In the genomic region with DNA sequence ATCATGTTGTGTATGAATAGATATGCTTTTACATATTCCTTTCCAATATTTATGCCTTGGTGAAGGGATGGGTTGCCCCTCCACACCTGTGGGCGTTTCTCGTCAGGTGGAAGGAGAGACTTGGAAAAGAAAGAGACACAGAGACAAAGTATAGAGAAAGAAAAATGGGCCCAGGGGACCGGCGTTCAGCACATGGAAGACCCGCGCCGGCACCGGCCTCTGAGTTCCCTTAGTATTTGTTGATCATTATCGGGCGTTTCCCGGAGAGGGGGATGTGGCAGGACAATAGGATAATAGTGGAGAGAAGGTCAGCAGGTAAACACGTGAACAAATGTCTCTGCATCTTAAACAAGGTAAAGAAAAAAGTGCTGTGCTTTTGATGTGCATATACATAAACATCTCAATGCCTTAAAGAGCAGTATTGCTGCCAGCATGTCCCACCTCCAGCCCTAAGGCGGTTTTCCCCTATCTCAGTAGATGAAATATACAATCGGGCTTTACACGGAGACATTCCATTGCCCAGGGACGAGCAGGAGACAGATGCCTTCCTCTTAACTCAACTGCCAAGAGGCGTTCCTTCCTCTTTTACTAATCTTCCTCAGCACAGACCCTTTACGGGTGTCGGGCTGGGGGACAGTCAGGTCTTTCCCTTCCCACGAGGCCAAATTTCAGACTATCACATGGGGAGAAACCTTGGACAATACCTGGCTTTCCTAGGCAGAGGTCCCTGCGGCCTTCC, we compare ENCODE assay signal across 7 cellular contexts.
A peak's percentile ranks its signal among the peaks of the same experiment; 100 is the strongest.
DNase-seq lines count a peak whose midpoint lies in the region; TF ChIP-seq lines count a peak whose summit lies in the region.
"Not testable (repeated sequence)": the region's sequence is repeated elsewhere in the genome, so short reads cannot be mapped to it uniquely, and the experiment has no call there.

No MANE protein-coding gene starts in this region.

- H3K27me3 Mint-ChIP-seq in glutamatergic neuron (ENCODE audit: unreplicated experiment); neural progenitor cell (ENCODE audit: insufficient read depth, low read depth): not testable (repeated sequence)

- not testable (repeated sequence) for H4K20me1 ChIP-seq in neural progenitor cell (ENCODE audit: low read depth)

- not testable (repeated sequence) for TF ChIP-seq CTCF in VCaP (conservative IDR thresholded peaks at IDR 0.05); glutamatergic neuron (IDR thresholded peaks at IDR 0.05; ENCODE audit: partially characterized antibody, unreplicated experiment); neural progenitor cell (IDR thresholded peaks at IDR 0.05)

- H3K36me3 Mint-ChIP-seq in glutamatergic neuron (ENCODE audit: unreplicated experiment); neural progenitor cell: not testable (repeated sequence)

- peak overlapping the region; percentile 63 for H3K9ac ChIP-seq in HUES48 (ENCODE audit: low read depth, low read length)
- H3K9ac ChIP-seq in iPS-20b (ENCODE audit: low read depth, low read length) = peak overlapping the region; percentile 67
- H3K9ac ChIP-seq in neural progenitor cell = not testable (repeated sequence)

- not testable (repeated sequence) for H3K27me3 ChIP-seq in HUES48 (ENCODE audit: control insufficient read depth, insufficient read depth, low read length); iPS-20b (ENCODE audit: insufficient read depth, low read length); neural progenitor cell

- not testable (repeated sequence) for H3K4me1 Mint-ChIP-seq in glutamatergic neuron (ENCODE audit: low read depth, unreplicated experiment)
- peaks cover 14% of the 10 kb centered on the region for H3K4me1 Mint-ChIP-seq in neural progenitor cell

- H3K4me1 ChIP-seq in HUES48 (ENCODE audit: control insufficient read depth, insufficient read depth, low read length) = peaks cover 35% of the 10 kb centered on the region
- not testable (repeated sequence) for H3K4me1 ChIP-seq in iPS-20b (ENCODE audit: insufficient read depth, low read length); neural progenitor cell

- DNase-seq in DMS53 (lab: John Stamatoyannopoulos, UW) (peak; percentile 4), NCI-H82 (lab: John Stamatoyannopoulos, UW) (peak; percentile 60)
- not testable (repeated sequence) for DNase-seq in glutamatergic neuron; neural progenitor cell (ENCODE audit: low spot score)

- peak overlapping the region; percentile 67 for H3K4me2 ChIP-seq in neural progenitor cell

- H3K4me3 Mint-ChIP-seq in glutamatergic neuron (ENCODE audit: unreplicated experiment) (peak overlapping the region; percentile 61), neural progenitor cell (peak overlapping the region; percentile 63)

- H3K27ac ChIP-seq in HUES48 (ENCODE audit: low read depth, low read length) (peak overlapping the region; percentile 87), VCaP (peak overlapping the region; percentile 87)
- not testable (repeated sequence) for H3K27ac ChIP-seq in iPS-20b (ENCODE audit: low read length); neural progenitor cell

- not testable (repeated sequence) for H3K36me3 ChIP-seq in HUES48 (ENCODE audit: control insufficient read depth, insufficient read depth, low read length); iPS-20b (ENCODE audit: insufficient read depth, low read depth, low read length); neural progenitor cell

- H3K4me3 ChIP-seq in HUES48 (ENCODE audit: low read depth, low read length) = peak overlapping the region; percentile 44
- peak overlapping the region; percentile 47; the same call in 1 of the 2 replicates for H3K4me3 ChIP-seq in iPS-20b (ENCODE audit: low read length)
- peak overlapping the region; percentile 27 for H3K4me3 ChIP-seq in neural progenitor cell

- not testable (repeated sequence) for H3K9me3 ChIP-seq in HUES48 (ENCODE audit: control insufficient read depth, insufficient read depth, low read length); iPS-20b (ENCODE audit: insufficient read depth, low read depth, low read length); neural progenitor cell (ENCODE audit: low read depth)

- not testable (repeated sequence) for H3K9me3 Mint-ChIP-seq in glutamatergic neuron (ENCODE audit: unreplicated experiment); neural progenitor cell

- H2AFZ ChIP-seq in neural progenitor cell (replicated peaks) = not testable (repeated sequence)

- not testable (repeated sequence) for H3K79me2 ChIP-seq in neural progenitor cell (ENCODE audit: low read depth)

- not testable (repeated sequence) for H3F3A ChIP-seq in neural progenitor cell (ENCODE audit: low read depth)

- not testable (repeated sequence) for H3K27ac Mint-ChIP-seq in glutamatergic neuron (ENCODE audit: unreplicated experiment)
- H3K27ac Mint-ChIP-seq in neural progenitor cell = peak overlapping the region; percentile 31
